9 cellular contexts compared by ENCODE assay signal in the genomic region with DNA sequence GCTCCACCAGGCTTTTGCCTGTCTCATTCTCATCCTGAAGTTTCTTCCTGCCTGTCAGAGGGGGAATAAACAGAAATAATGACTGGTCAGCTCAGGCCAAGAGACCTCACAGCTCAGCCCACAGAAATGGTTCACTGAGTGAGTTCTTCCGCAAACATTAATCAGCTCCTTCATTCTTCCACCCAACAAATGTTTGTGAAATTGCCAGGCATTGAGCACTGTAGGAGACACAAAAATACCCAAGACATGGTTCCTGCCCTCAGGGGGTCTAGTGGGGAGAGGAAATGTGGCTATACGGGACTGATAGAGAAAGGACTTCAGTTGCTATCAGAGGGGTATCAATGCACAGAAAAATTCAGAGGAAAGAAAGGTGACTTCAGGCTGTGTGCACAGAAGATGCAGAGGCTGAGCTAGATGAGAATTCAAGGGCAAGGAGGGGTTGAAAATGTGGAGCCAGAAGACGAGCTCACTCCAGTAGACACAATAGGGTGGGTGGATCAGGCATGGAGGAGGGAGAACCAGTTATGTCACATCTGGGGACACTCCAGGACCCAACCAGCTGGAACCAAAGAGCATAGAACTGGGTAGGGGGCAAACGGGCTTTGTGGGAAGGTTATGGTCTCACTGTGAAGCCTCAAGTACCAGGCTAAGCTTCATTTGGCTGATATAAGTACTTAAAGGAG. TPM values are rescaled to one million over a fixed set of nuclear protein-coding genes. Genes with fewer than 3 reads are reported as not detected.
DNase-seq lines count a peak whose midpoint lies in the region; ATAC-seq and TF ChIP-seq lines count a peak whose summit lies in the region.
"Had no signal": no experiment of that assay in that cellular context is flagged by ENCODE, and none has a peak within 500 bp of the region (broad histone marks: within the 10 kb centered on the region; RNA-seq: fewer than 3 reads in every experiment).

No MANE protein-coding gene starts in this region.

- 0 out of 2 replicates have a peak overlapping the region, but pooled peaks have one; percentile 9 for H2AFZ ChIP-seq in Loucy (ENCODE audit: low read length)

- intact Hi-C loops in body of pancreas (cut with DNase I), result no loop called here
- intact Hi-C loops in adrenal gland (cut with DNase I), result no loop called here

- peak overlapping the region; percentile 4 to 80 (median 67); a peak in 21 of 22 replicates for H3K4me2 ChIP-seq in BLaER1 treated with 17β-estradiol and CSF1 and Interleukin-3, amounts not matched to agents 10 nM and 100 nM
- H3K4me2 ChIP-seq in Loucy (ENCODE audit: low read depth, low read length, poor library complexity, severe bottlenecking), result no peak overlapping the region

- no peak overlapping the region for H3K4me3 ChIP-seq in BLaER1 treated with 17β-estradiol and CSF1 and Interleukin-3, amounts not matched to agents 10 nM and 100 nM
- H3K4me3 ChIP-seq in Loucy (ENCODE audit: low read length, poor library complexity, severe bottlenecking), result no peak overlapping the region
- no peak overlapping the region for H3K4me3 ChIP-seq in body of pancreas
- H3K4me3 ChIP-seq in mucosa of rectum (ENCODE audit: low read length in 2 of 2), result no peak overlapping the region
- H3K4me3 ChIP-seq in adrenal gland, result no peak overlapping the region

- H3F3A ChIP-seq in Loucy (ENCODE audit: low read depth), result no peaks in the 10 kb centered on the region

- no peaks in the 10 kb centered on the region for H3K79me2 ChIP-seq in Loucy (ENCODE audit: insufficient read depth, low read length)

- peak overlapping the region in 9 of 11 experiments; percentile 9 to 67 (median 57); a peak in 16 of 22 replicates for H3K27ac ChIP-seq in BLaER1 treated with 17β-estradiol and CSF1 and Interleukin-3, amounts not matched to agents 10 nM and 100 nM
- peak overlapping the region in 3 of 4 donors; percentile 4 to 87 (median 38) for H3K27ac ChIP-seq in body of pancreas
- peak overlapping the region; percentile 44 to 45 for H3K27ac ChIP-seq in mucosa of rectum (ENCODE audit: low read depth in 2 of 2, low read length in 2 of 2)
- H3K27ac ChIP-seq in adrenal gland, result peak overlapping the region in 2 of 5 donors; percentile 25 to 30

- no peaks in the 10 kb centered on the region for H3K9me3 ChIP-seq in BLaER1 treated with 17β-estradiol and CSF1 and Interleukin-3, amounts not matched to agents 10 nM and 100 nM (replicated peaks in 1 of 11)
- no peaks in the 10 kb centered on the region for H3K9me3 ChIP-seq in Loucy (ENCODE audit: insufficient read depth, low read depth, low read length)
- H3K9me3 ChIP-seq in body of pancreas, result no peaks in the 10 kb centered on the region
- H3K9me3 ChIP-seq in mucosa of rectum (ENCODE audit: control insufficient read depth in 2 of 2, low read length in 2 of 2), result no peaks in the 10 kb centered on the region
- H3K9me3 ChIP-seq in adrenal gland (replicated peaks in 1 of 3), result no peaks in the 10 kb centered on the region

- no peak for DNase-seq in body of pancreas
- no peak for DNase-seq in adrenal gland
- DNase-seq in left lobe of liver (ENCODE audit: low spot score), result no peak
- no peak for DNase-seq in stimulated activated CD4-positive, alpha-beta T cell treated with anti-CD3 and anti-CD28 coated beads, Interleukin-15, amount 100 ng/mL, for 24 hours
- DNase-seq: stimulated activated CD4-positive, alpha-beta T cell treated with anti-CD3 and anti-CD28 coated beads, Interleukin-2, amount 100 ng/mL, for 48 hours had no signal

- H3K27me3 ChIP-seq in BLaER1 treated with 17β-estradiol and CSF1 and Interleukin-3, amounts not matched to agents 10 nM and 100 nM, result no peaks in the 10 kb centered on the region
- H3K27me3 ChIP-seq in Loucy (ENCODE audit: insufficient read depth, low read length, poor library complexity, severe bottlenecking) (no peaks in the 10 kb centered on the region), body of pancreas (no peaks in the 10 kb centered on the region), mucosa of rectum (ENCODE audit: control insufficient read depth in 2 of 2, insufficient read depth in 2 of 2, low read length in 2 of 2) (no peaks in the 10 kb centered on the region), adrenal gland (no peaks in the 10 kb centered on the region)

- 55 to 60% methylated on average over 4 of the region's 4 CpGs for WGBS in body of pancreas, 2 donors
- 60 to 82% (median 72%) methylated on average over 4 of the region's 4 CpGs for WGBS in adrenal gland, 4 donors

- TF ChIP-seq POLR2A in body of pancreas (IDR thresholded peaks at IDR 0.05) (no peak), adrenal gland (IDR thresholded peaks at IDR 0.05) (no peak)

- TF ChIP-seq CTCF in Loucy (conservative IDR thresholded peaks at IDR 0.05; ENCODE audit: low read length) (no peak), body of pancreas (IDR thresholded peaks at IDR 0.05) (no peak), adrenal gland (IDR thresholded peaks at IDR 0.05) (no peak)

- H3K4me1 ChIP-seq in BLaER1 treated with 17β-estradiol and CSF1 and Interleukin-3, amounts not matched to agents 10 nM and 100 nM, result peaks cover 19 to 69% (median 42%) of the 10 kb centered on the region in 10 experiments
- H3K4me1 ChIP-seq in Loucy (ENCODE audit: insufficient read depth, low read length, poor library complexity, severe bottlenecking) (peaks cover 18% of the 10 kb centered on the region), body of pancreas (peaks cover 18% of the 10 kb centered on the region), mucosa of rectum (ENCODE audit: control insufficient read depth in 2 of 2, insufficient read depth in 2 of 2, low read length in 2 of 2) (peaks cover 23 to 40% of the 10 kb centered on the region in 2 donors), adrenal gland (replicated peaks in 1 of 2) (peaks cover 30 to 51% of the 10 kb centered on the region in 2 donors)

- no peaks in the 10 kb centered on the region for H3K9me2 ChIP-seq in Loucy (replicated peaks; ENCODE audit: low read depth, low read length)

- H4K20me1 ChIP-seq in BLaER1 treated with 17β-estradiol and CSF1 and Interleukin-3, amounts not matched to agents 10 nM and 100 nM, result no peaks in the 10 kb centered on the region
- H4K20me1 ChIP-seq in Loucy (ENCODE audit: insufficient read depth, low read length, poor library complexity, severe bottlenecking), result no peaks in the 10 kb centered on the region

- peak overlapping the region in 2 of 11 experiments; percentile 2 to 35; a peak in 2 of 22 replicates for H3K9ac ChIP-seq in BLaER1 treated with 17β-estradiol and CSF1 and Interleukin-3, amounts not matched to agents 10 nM and 100 nM
- H3K9ac ChIP-seq in Loucy (ENCODE audit: low read depth, low read length, poor library complexity, severe bottlenecking) (no peak overlapping the region), mucosa of rectum (ENCODE audit: low read depth in 1 of 2, low read length in 2 of 2) (no peak overlapping the region)

- H3K36me3 ChIP-seq in BLaER1 treated with 17β-estradiol and CSF1 and Interleukin-3, amounts not matched to agents 10 nM and 100 nM, result peaks cover 0 to 5% (median 0%) of the 10 kb centered on the region in 11 experiments; a peak in 1 of 22 replicates
- H3K36me3 ChIP-seq in Loucy (ENCODE audit: insufficient read depth, low read length) (no peaks in the 10 kb centered on the region), body of pancreas (replicated peaks in 1 of 2; ENCODE audit: insufficient read depth in 1 of 2, low read depth in 2 of 2) (no peaks in the 10 kb centered on the region), mucosa of rectum (ENCODE audit: control insufficient read depth in 2 of 2, insufficient read depth in 2 of 2, low read length in 2 of 2) (peaks cover 0 to 6% of the 10 kb centered on the region in 2 donors), adrenal gland (replicated peaks in 1 of 2) (no peaks in the 10 kb centered on the region)

- no peak for ATAC-seq in body of pancreas
- no peak for ATAC-seq in left lobe of liver
- ATAC-seq in HG02973 (IDR thresholded peaks at IDR 0.05; ENCODE audit: unreplicated experiment), result no peak

RNA-seq across cellular contexts. Expression of a gene that starts 20.9 kb away (rescaled TPM):
- 10 to 100 TPM; 21.1 to 25.7 TPM for total RNA-seq in body of pancreas
- total RNA-seq in adrenal gland, result 100 to 1,000 TPM in 1 of 8 donors, 10 to 100 TPM in 7; 36.7 to 119 (median 55.2) TPM
- 10 to 100 TPM in 2 of 3 donors, 1 to 10 TPM in 1; 9.0 to 22.9 (median 10.8) TPM for polyA plus RNA-seq in adrenal gland
- 3.2 TPM for total RNA-seq in left lobe of liver

RNA-seq across cellular contexts. Expression of a gene that starts 35.1 kb away (rescaled TPM):
- total RNA-seq in body of pancreas, result not detected
- total RNA-seq in adrenal gland, result 1 to 10 TPM in 5 of 8 donors, under 1 TPM in 3; 0.66 to 2.8 (median 1.2) TPM
- 1 to 10 TPM in 1 of 3 donors, under 1 TPM in 2; 0.32 to 3.2 (median 0.44) TPM for polyA plus RNA-seq in adrenal gland
- total RNA-seq in left lobe of liver, result 0.08 TPM
